ENCODE assay signal across 6 cellular contexts in genomic region chr3:129988429-129988828, GRCh38. TPM values are rescaled to one million over a fixed set of nuclear protein-coding genes. Genes with fewer than 3 reads are reported as not detected.
"Had no signal": no experiment of that assay in that cellular context is flagged by ENCODE, and none has a peak within 500 bp of the region (broad histone marks: within the 10 kb centered on the region; RNA-seq: fewer than 3 reads in every experiment).

No MANE protein-coding gene starts in this region.

- H3K4me2 ChIP-seq: GM23338 had no signal

- H2AFZ ChIP-seq: GM23338 had no signal

- H3K27ac Mint-ChIP-seq: GM23338, H9 had no signal

- ATAC-seq: GM23338 had no signal

- H3K4me3 Mint-ChIP-seq: GM23338, H9 had no signal

- H3K4me3 ChIP-seq: GM23338 had no signal

- H3K9me3 Mint-ChIP-seq: GM23338, H9 had no signal

- DNase-seq: H9, HCEC 1CT, IMR-90 had no signal

RNA-seq across cellular contexts. Expression of gene TRH, which starts 13.9 kb away (rescaled TPM):
- total RNA-seq: H1, H9, HT-29, IMR-90 had no signal
